8 cellular contexts compared by ENCODE assay signal in genomic region chr3:157174616-157175498, GRCh38. TPM values are rescaled to one million over a fixed set of nuclear protein-coding genes. Genes with fewer than 3 reads are reported as not detected.
A peak's percentile ranks its signal among the peaks of the same experiment; 100 is the strongest.
DNase-seq lines count a peak whose midpoint lies in the region; ATAC-seq and TF ChIP-seq lines count a peak whose summit lies in the region.

No MANE protein-coding gene starts in this region.

- H3K9me3 Mint-ChIP-seq in activated naive CD8-positive, alpha-beta T cell (ENCODE audit: low read depth): peaks cover 2% of the 10 kb centered on the region

- DNase-seq in GM10266 (ENCODE audit: extremely low spot score) (peak; percentile 94), NCI-H1092 treated with DMSO at 0.1 percent for 48 hours (lab: John Stamatoyannopoulos, UW) (peak; percentile 99), glomerular endothelial cell (ENCODE audit: extremely low read depth, low read depth, low spot score) (peak; percentile 96), nucleus accumbens (lab: John Stamatoyannopoulos, UW) (peak; percentile 69 to 100 (median 97)), suprapubic skin (ENCODE audit: low spot score in 2 of 2) (peak; percentile 99 to 100)

- H3K4me3 Mint-ChIP-seq in activated naive CD8-positive, alpha-beta T cell: peak overlapping the region; percentile 98

- TF ChIP-seq POLR2A in suprapubic skin (IDR thresholded peaks at IDR 0.05): peak; percentile 21 to 95

- H3K36me3 ChIP-seq in suprapubic skin: no peaks in the 10 kb centered on the region

- peak overlapping the region; percentile 65 for H3K4me3 ChIP-seq in suprapubic skin

- peak overlapping the region; percentile 99 for H3K27ac Mint-ChIP-seq in activated naive CD8-positive, alpha-beta T cell

- WGBS in suprapubic skin: under 1% methylated on average over 51 of the region's 63 CpGs

- H3K36me3 Mint-ChIP-seq in activated naive CD8-positive, alpha-beta T cell: peaks cover 6% of the 10 kb centered on the region

- TF ChIP-seq CTCF in GM10266 (IDR thresholded peaks at IDR 0.05; ENCODE audit: control insufficient read depth, insufficient read depth, low read depth, missing control alignments): no peak
- no peak for TF ChIP-seq CTCF in suprapubic skin (IDR thresholded peaks at IDR 0.05)

- TF ChIP-seq EP300 in suprapubic skin (IDR thresholded peaks at IDR 0.05): peak; percentile 53

- peaks cover 12% of the 10 kb centered on the region for H3K4me1 ChIP-seq in suprapubic skin

- no peaks in the 10 kb centered on the region for H3K27me3 Mint-ChIP-seq in activated naive CD8-positive, alpha-beta T cell

- no peaks in the 10 kb centered on the region for H3K27me3 ChIP-seq in suprapubic skin

- peak overlapping the region; percentile 91 for H3K27ac ChIP-seq in suprapubic skin

- H3K9me3 ChIP-seq in suprapubic skin: no peaks in the 10 kb centered on the region

- H3K4me1 Mint-ChIP-seq in activated naive CD8-positive, alpha-beta T cell (ENCODE audit: low read depth): peaks cover 24% of the 10 kb centered on the region

- ATAC-seq in HG02623 (IDR thresholded peaks at IDR 0.05; ENCODE audit: unreplicated experiment) (peak; percentile 94), SK-N-SH treated with all-trans-retinoic acid at 6 μM for 48 hours (peak; percentile 95)

TF ChIP-seq in SK-N-SH treated with all-trans-retinoic acid at 6 μM for 48 hours, 23 proteins besides CTCF, POLR2A, EP300 and RAD21:
- no peak for TF ChIP-seq BACH2 (CRISPR knock-in tag; IDR thresholded peaks at IDR 0.05; ENCODE audit: borderline replicate concordance)
- TF ChIP-seq, protein P1, sequence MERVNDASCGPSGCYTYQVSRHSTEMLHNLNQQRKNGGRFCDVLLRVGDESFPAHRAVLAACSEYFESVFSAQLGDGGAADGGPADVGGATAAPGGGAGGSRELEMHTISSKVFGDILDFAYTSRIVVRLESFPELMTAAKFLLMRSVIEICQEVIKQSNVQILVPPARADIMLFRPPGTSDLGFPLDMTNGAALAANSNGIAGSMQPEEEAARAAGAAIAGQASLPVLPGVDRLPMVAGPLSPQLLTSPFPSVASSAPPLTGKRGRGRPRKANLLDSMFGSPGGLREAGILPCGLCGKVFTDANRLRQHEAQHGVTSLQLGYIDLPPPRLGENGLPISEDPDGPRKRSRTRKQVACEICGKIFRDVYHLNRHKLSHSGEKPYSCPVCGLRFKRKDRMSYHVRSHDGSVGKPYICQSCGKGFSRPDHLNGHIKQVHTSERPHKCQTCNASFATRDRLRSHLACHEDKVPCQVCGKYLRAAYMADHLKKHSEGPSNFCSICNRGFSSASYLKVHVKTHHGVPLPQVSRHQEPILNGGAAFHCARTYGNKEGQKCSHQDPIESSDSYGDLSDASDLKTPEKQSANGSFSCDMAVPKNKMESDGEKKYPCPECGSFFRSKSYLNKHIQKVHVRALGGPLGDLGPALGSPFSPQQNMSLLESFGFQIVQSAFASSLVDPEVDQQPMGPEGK (CRISPR knock-in tag; IDR thresholded peaks at IDR 0.05; ENCODE audit: borderline replicate concordance): no peak
- TF ChIP-seq RARB (CRISPR knock-in tag; IDR thresholded peaks at IDR 0.05): no peak
- 0 out of 2 replicates have a peak, but pooled peaks have one; percentile 63 for TF ChIP-seq ESRRG (CRISPR knock-in tag; IDR thresholded peaks at IDR 0.05)
- TF ChIP-seq TSHZ2 (CRISPR knock-in tag; IDR thresholded peaks at IDR 0.05): peak; percentile 55; the same call in 1 of the 2 replicates
- TF ChIP-seq, protein P2, sequence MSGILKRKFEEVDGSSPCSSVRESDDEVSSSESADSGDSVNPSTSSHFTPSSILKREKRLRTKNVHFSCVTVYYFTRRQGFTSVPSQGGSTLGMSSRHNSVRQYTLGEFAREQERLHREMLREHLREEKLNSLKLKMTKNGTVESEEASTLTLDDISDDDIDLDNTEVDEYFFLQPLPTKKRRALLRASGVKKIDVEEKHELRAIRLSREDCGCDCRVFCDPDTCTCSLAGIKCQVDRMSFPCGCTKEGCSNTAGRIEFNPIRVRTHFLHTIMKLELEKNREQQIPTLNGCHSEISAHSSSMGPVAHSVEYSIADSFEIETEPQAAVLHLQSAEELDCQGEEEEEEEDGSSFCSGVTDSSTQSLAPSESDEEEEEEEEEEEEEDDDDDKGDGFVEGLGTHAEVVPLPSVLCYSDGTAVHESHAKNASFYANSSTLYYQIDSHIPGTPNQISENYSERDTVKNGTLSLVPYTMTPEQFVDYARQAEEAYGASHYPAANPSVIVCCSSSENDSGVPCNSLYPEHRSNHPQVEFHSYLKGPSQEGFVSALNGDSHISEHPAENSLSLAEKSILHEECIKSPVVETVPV (CRISPR knock-in tag; IDR thresholded peaks at IDR 0.05): no peak
TF ChIP-seq in SK-N-SH treated with all-trans-retinoic acid at 6 μM for 48 hours: peak in this region for 2.

RNA-seq across cellular contexts. Expression of gene CCNL1, which starts 14.9 kb away (rescaled TPM):
- total RNA-seq in glomerular endothelial cell (55.3 and 125 TPM in 2 replicates), suprapubic skin (100 to 1,000 TPM; 203 to 665 (median 246) TPM)

Comparison
In these comparisons a context has a peak if more than half of its experiments do, and no peak if none do; other contexts are left out.
1. Peak in every context shown above with its lines: DNase-seq, ATAC-seq, H3K4me3 ChIP-seq and H3K27ac ChIP-seq.